7 cellular contexts compared by ENCODE assay signal in genomic region chr2:104412384-104412783, GRCh38.
DNase-seq lines count a peak whose midpoint lies in the region; ATAC-seq, FAIRE-seq and TF ChIP-seq lines count a peak whose summit lies in the region.

No MANE protein-coding gene starts in this region.

- H3K27me3 ChIP-seq in MM.1S (replicated peaks; ENCODE audit: insufficient read depth, low read length) (no peaks in the 10 kb centered on the region), dorsolateral prefrontal cortex (no peaks in the 10 kb centered on the region), small intestine (ENCODE audit: control insufficient read depth in 2 of 2, insufficient read depth in 2 of 2, low read length in 2 of 2) (no peaks in the 10 kb centered on the region)

- no peaks in the 10 kb centered on the region for H3K4me1 ChIP-seq in MM.1S (ENCODE audit: low read length)
- no peaks in the 10 kb centered on the region for H3K4me1 ChIP-seq in small intestine (ENCODE audit: control insufficient read depth in 2 of 2, insufficient read depth in 1 of 2, low read depth in 1 of 2, low read length in 1 of 2)

- H2AFZ ChIP-seq in MM.1S (ENCODE audit: low read length): no peak overlapping the region

- H3K36me3 ChIP-seq in MM.1S (replicated peaks; ENCODE audit: insufficient read depth, low read length): no peaks in the 10 kb centered on the region
- no peaks in the 10 kb centered on the region for H3K36me3 ChIP-seq in small intestine (ENCODE audit: control insufficient read depth in 2 of 2, insufficient read depth in 2 of 2, low read length in 2 of 2)

- no peak overlapping the region for H3K4me2 ChIP-seq in MM.1S (ENCODE audit: low read depth, low read length)

- 4 to 22% (median 6%) methylated on average over 2 of the region's 2 CpGs for WGBS in small intestine, 3 donors

- H3K9me3 ChIP-seq in MM.1S (replicated peaks; ENCODE audit: insufficient read depth, low read length) (no peaks in the 10 kb centered on the region), small intestine (ENCODE audit: control insufficient read depth, low read depth) (no peaks in the 10 kb centered on the region)

- peak; percentile 63 for TF ChIP-seq CTCF in MM.1S (IDR thresholded peaks at IDR 0.05; ENCODE audit: low read length)
- TF ChIP-seq CTCF in dorsolateral prefrontal cortex (IDR thresholded peaks at IDR 0.05 in 54 of 56, conservative IDR thresholded peaks at IDR 0.05 in 2 of 56; ENCODE audit: low read depth in 1 of 56, partially characterized antibody in 56 of 56): peak; percentile 42 to 83 (median 73)

- H3K27ac ChIP-seq in MM.1S (ENCODE audit: low read length) (no peak overlapping the region), dorsolateral prefrontal cortex (peak overlapping the region in 3 of 59 donors; percentile 6 to 53 (median 37)), small intestine (ENCODE audit: low read depth in 1 of 2, low read length in 1 of 2) (no peak overlapping the region)

- no peak for FAIRE-seq in small intestine (lab: Jason Lieb, UNC)

- no peak for ATAC-seq in HG03457 (IDR thresholded peaks at IDR 0.05; ENCODE audit: unreplicated experiment)

- no peak overlapping the region for H3K9ac ChIP-seq in MM.1S (ENCODE audit: low read length)

- H3F3A ChIP-seq in MM.1S (ENCODE audit: insufficient read depth, low read length): no peaks in the 10 kb centered on the region

- no peaks in the 10 kb centered on the region for H3K9me2 ChIP-seq in MM.1S (replicated peaks; ENCODE audit: insufficient read depth, low read length)

- DNase-seq in ELF-1 (ENCODE audit: low read depth, low spot score) (peak; percentile 37), GM19240 (ENCODE audit: insufficient read length, low spot score) (peak; percentile 15), MM.1S (peak; percentile 53), dorsolateral prefrontal cortex (peak in 9 of 10 donors; percentile 11 to 81 (median 54)), small intestine (peak; percentile 70), NCI-H146 treated with DMSO at 0.1 percent for 48 hours (lab: John Stamatoyannopoulos, UW; ENCODE audit: unreplicated experiment) (no peak)

- H4K20me1 ChIP-seq in MM.1S (ENCODE audit: insufficient read depth, low read length): no peaks in the 10 kb centered on the region

- intact Hi-C loops in dorsolateral prefrontal cortex (cut with DNase I): loop anchor here in 1 of 2 donors (5.0 kb wide), 1 partner anchor 90 kb away; no protein-coding TSS in a partner anchor

- no peaks in the 10 kb centered on the region for H3K79me2 ChIP-seq in MM.1S (ENCODE audit: low read length)

- H3K4me3 ChIP-seq in MM.1S (ENCODE audit: low read length) (no peak overlapping the region), dorsolateral prefrontal cortex (no peak overlapping the region), small intestine (ENCODE audit: low read depth in 1 of 2, low read length in 2 of 2) (no peak overlapping the region)
